ENCODE assay signal across 9 cellular contexts in genomic region chr15:90035095-90035834, GRCh38. TPM values are rescaled to one million over a fixed set of nuclear protein-coding genes. Genes with fewer than 3 reads are reported as not detected.
DNase-seq lines count a peak whose midpoint lies in the region; ATAC-seq, FAIRE-seq and TF ChIP-seq lines count a peak whose summit lies in the region.
"Had no signal": no experiment of that assay in that cellular context is flagged by ENCODE, and none has a peak within 500 bp of the region (broad histone marks: within the 10 kb centered on the region; RNA-seq: fewer than 3 reads in every experiment).

No MANE protein-coding gene starts in this region.

- dilution Hi-C loops in keratinocyte (cut with MboI; ENCODE audit: extremely low pct_ligation_motif_present, low sequenced_read_pairs): no loop called here

- peak overlapping the region; percentile 37 to 74 for H3K27ac ChIP-seq in ascending aorta
- H3K27ac ChIP-seq in keratinocyte (ENCODE audit: control insufficient read depth, insufficient read depth, low read length): no peak overlapping the region
- H3K27ac ChIP-seq in testis: no peak overlapping the region

- H3K9me1 ChIP-seq in keratinocyte (ENCODE audit: control insufficient read depth, extremely low read depth, insufficient read depth, low read length): peaks cover 3% of the 10 kb centered on the region

- peak overlapping the region; percentile 25 for H3K4me2 ChIP-seq in keratinocyte (ENCODE audit: control insufficient read depth, extremely low read depth, insufficient read depth, low read depth, low read length)

- no peaks in the 10 kb centered on the region for H4K20me1 ChIP-seq in keratinocyte (ENCODE audit: control insufficient read depth, extremely low read depth, insufficient read depth, low read length)

- peak in 8 of 14 donors; percentile 33 to 77 (median 52) for DNase-seq in C1 segment of cervical spinal cord (lab: John Stamatoyannopoulos, UW)
- peak; percentile 20 for DNase-seq in LoVo (ENCODE audit: low spot score)
- peak; percentile 69 to 83 for DNase-seq in ascending aorta (ENCODE audit: low spot score in 2 of 2)
- DNase-seq in keratinocyte (ENCODE audit: low read depth, low spot score): no peak
- peak; percentile 45 for DNase-seq in testis

- FAIRE-seq in keratinocyte (lab: Jason Lieb, UNC): no peak
- FAIRE-seq: colon had no signal

- H2AFZ ChIP-seq in keratinocyte (ENCODE audit: control insufficient read depth, low read length): no peak overlapping the region

- H3K4me3 ChIP-seq in ascending aorta (no peak overlapping the region), keratinocyte (ENCODE audit: control insufficient read depth in 2 of 3, extremely low read depth in 1 of 3, insufficient read depth in 2 of 3, low read depth in 1 of 3, low read length in 3 of 3) (no peak overlapping the region), testis (no peak overlapping the region)

- H3K36me3 ChIP-seq in ascending aorta: no peaks in the 10 kb centered on the region
- peaks cover 0 to 2% of the 10 kb centered on the region in 2 experiments for H3K36me3 ChIP-seq in keratinocyte (ENCODE audit: control insufficient read depth in 2 of 2, extremely low read depth in 1 of 2, insufficient read depth in 2 of 2, low read length in 2 of 2)
- H3K36me3 ChIP-seq in testis (ENCODE audit: low read depth, missing control alignments): no peaks in the 10 kb centered on the region

- intact Hi-C loops in ascending aorta (cut with DNase I) (no loop called here), testis (cut with DNase I; ENCODE audit: low total_unique reads) (no loop called here)

- WGBS in testis, 2 donors: 80 to 90% methylated on average over 11 to 19 of the region's 19 CpGs

- TF ChIP-seq CTCF in ascending aorta (IDR thresholded peaks at IDR 0.05) (no peak), keratinocyte (optimal IDR thresholded peaks at IDR 0.05 in 1 of 3, IDR thresholded peaks at IDR 0.05 in 1 of 3, conservative IDR thresholded peaks at IDR 0.05 in 1 of 3; ENCODE audit: extremely low read depth in 1 of 3, insufficient read depth in 2 of 3, low read length in 3 of 3) (no peak), testis (IDR thresholded peaks at IDR 0.05) (no peak)

- H3K9ac ChIP-seq in keratinocyte (ENCODE audit: control insufficient read depth, extremely low read depth, insufficient read depth, low read length): no peak overlapping the region

- H3K4me1 ChIP-seq in ascending aorta: no peaks in the 10 kb centered on the region
- peaks cover 32% of the 10 kb centered on the region for H3K4me1 ChIP-seq in keratinocyte (ENCODE audit: control insufficient read depth, extremely low read depth, insufficient read depth, low read length)
- peaks cover 6% of the 10 kb centered on the region for H3K4me1 ChIP-seq in testis

- TF ChIP-seq POLR2A in testis (IDR thresholded peaks at IDR 0.05): no peak

- ATAC-seq in HG02938 (IDR thresholded peaks at IDR 0.05; ENCODE audit: unreplicated experiment) (no peak), HG02884 (IDR thresholded peaks at IDR 0.05; ENCODE audit: unreplicated experiment) (no peak), GM21723 (IDR thresholded peaks at IDR 0.05; ENCODE audit: unreplicated experiment) (no peak)

- no peaks in the 10 kb centered on the region for H3K27me3 ChIP-seq in ascending aorta
- H3K27me3 ChIP-seq in keratinocyte (ENCODE audit: control insufficient read depth, extremely low read depth, insufficient read depth, low read length): no peaks in the 10 kb centered on the region
- no peaks in the 10 kb centered on the region for H3K27me3 ChIP-seq in testis

- H3K9me3 ChIP-seq in ascending aorta (no peaks in the 10 kb centered on the region), keratinocyte (ENCODE audit: control insufficient read depth, low read depth, low read length) (no peaks in the 10 kb centered on the region), testis (no peaks in the 10 kb centered on the region)

- peaks cover 28% of the 10 kb centered on the region for H3K79me2 ChIP-seq in keratinocyte (ENCODE audit: control insufficient read depth, insufficient read depth, low read length)

RNA-seq across cellular contexts. Expression of gene ZNF710, which starts 34.1 kb away (rescaled TPM):
- 3.5 TPM for total RNA-seq in ascending aorta
- polyA plus RNA-seq in keratinocyte: 3.9 to 5.4 TPM (median 4.5 TPM) in 3 replicates
- polyA plus RNA-seq in keratinocyte (2011; ENCODE audit: low read depth): 4.9 TPM
- 4.8 and 6.2 TPM in 2 replicates for polyA plus RNA-seq in keratinocyte (2011; cell fraction: cytosol; rRNA removed)
- 15.1 and 18.4 TPM in 2 replicates for polyA plus RNA-seq in keratinocyte (2011; cell fraction: nucleus; rRNA removed)
- 18.9 and 20.7 TPM in 2 replicates for polyA plus RNA-seq in keratinocyte (2012; ENCODE audit: low replicate concordance)
- polyA minus RNA-seq in keratinocyte: 11.3 to 32.5 TPM (median 11.8 TPM) in 3 replicates
- 12.9 TPM for polyA minus RNA-seq in keratinocyte (2011; cell fraction: cytosol; rRNA and poly(A)+ RNA removed)
- 9.6 and 13.2 TPM in 2 replicates for polyA minus RNA-seq in keratinocyte (2011; cell fraction: nucleus; rRNA and poly(A)+ RNA removed)
- 1 to 10 TPM; 7.8 to 9.4 TPM for total RNA-seq in testis
- 5.7 TPM for polyA plus RNA-seq in testis (ENCODE audit: insufficient read depth, low read depth, low replicate concordance)

Comparison
In these comparisons a context has a peak if more than half of its experiments do, and no peak if none do; other contexts are left out.
1. H3K27ac ChIP-seq: peak in ascending aorta (2 of 2); none in keratinocyte (single experiment) and testis (0 of 2).